Comparison of ENCODE assay signal across 8 cellular contexts in the genomic region with DNA sequence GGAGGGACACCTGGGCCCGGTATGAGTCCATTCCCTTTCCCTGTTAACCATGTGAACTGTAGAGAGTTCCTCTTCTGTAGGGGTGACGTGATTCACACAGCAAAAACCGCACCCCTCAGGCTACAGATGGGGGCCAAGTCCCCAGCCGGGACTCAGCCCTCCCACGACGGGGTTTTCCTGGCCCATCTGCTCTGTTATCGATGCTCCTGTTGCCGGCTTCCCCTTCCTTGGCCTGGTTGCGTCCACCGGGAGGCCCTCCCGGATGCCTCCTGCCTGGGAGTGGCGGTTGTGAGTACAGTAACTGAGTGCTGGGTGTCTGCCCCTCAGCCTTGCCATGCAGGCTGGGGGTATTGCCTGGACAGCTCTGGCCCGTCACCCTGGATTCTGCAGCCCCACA. TPM values are rescaled to one million over a fixed set of nuclear protein-coding genes. Genes with fewer than 3 reads are reported as not detected.
DNase-seq lines count a peak whose midpoint lies in the region; ATAC-seq and TF ChIP-seq lines count a peak whose summit lies in the region.

No MANE protein-coding gene starts in this region.

- no peaks in the 10 kb centered on the region for H3K9me2 ChIP-seq in SU-DHL-6 (replicated peaks; ENCODE audit: insufficient read depth, low read length)

- peaks cover 22% of the 10 kb centered on the region for H3K4me1 ChIP-seq in stomach smooth muscle (ENCODE audit: control insufficient read depth, insufficient read depth, low read length)

- H3K79me2 ChIP-seq in SU-DHL-6 (ENCODE audit: insufficient read depth, low read length), result no peaks in the 10 kb centered on the region

- H3K27ac ChIP-seq in SU-DHL-6 (ENCODE audit: low read depth, low read length) (no peak overlapping the region), coronary artery (peak overlapping the region in 1 of 2 donors; percentile 94), stomach smooth muscle (ENCODE audit: low read length) (no peak overlapping the region)

- H3K4me3 ChIP-seq in SU-DHL-6 (ENCODE audit: insufficient read depth, low read length, poor library complexity, severe bottlenecking), result peak overlapping the region; percentile 56
- H3K4me3 ChIP-seq in coronary artery, result peak overlapping the region; percentile 90
- H3K4me3 ChIP-seq in stomach smooth muscle (ENCODE audit: low read length in 2 of 2), result peak overlapping the region; percentile 33 to 69

- H3K36me3 ChIP-seq in SU-DHL-6 (ENCODE audit: low read length) (no peaks in the 10 kb centered on the region), stomach smooth muscle (ENCODE audit: control insufficient read depth in 2 of 2, insufficient read depth in 2 of 2, low read length in 2 of 2) (no peaks in the 10 kb centered on the region)

- ATAC-seq in HG03060 (IDR thresholded peaks at IDR 0.05; ENCODE audit: low read depth, unreplicated experiment) (peak; percentile 41), naive B cell (ENCODE audit: low read depth in 2 of 2) (peak; percentile 72 to 76)

- peaks cover 16 to 25% (median 23%) of the 10 kb centered on the region in 3 donors for H3K27me3 Mint-ChIP-seq in naive B cell

- peak overlapping the region; percentile 77 to 96 (median 92) for H3K4me3 Mint-ChIP-seq in naive B cell

- no peaks in the 10 kb centered on the region for H3F3A ChIP-seq in SU-DHL-6 (ENCODE audit: insufficient read depth)

- H2AFZ ChIP-seq in SU-DHL-6 (ENCODE audit: low read depth, low read length, severe bottlenecking), result peak overlapping the region; percentile 62

- peak overlapping the region; percentile 62 for H3K9ac ChIP-seq in SU-DHL-6 (ENCODE audit: low read length)
- peak overlapping the region; percentile 36 to 60 for H3K9ac ChIP-seq in stomach smooth muscle (ENCODE audit: low read length in 2 of 2)

- no peaks in the 10 kb centered on the region for H3K9me3 Mint-ChIP-seq in naive B cell

- DNase-seq in activated CD4-positive, alpha-beta T cell treated with anti-CD3 and anti-CD28 coated beads for 24 hours (ENCODE audit: low read depth in 2 of 2), result peak; percentile 37 to 39
- no peak for DNase-seq in activated CD4-positive, alpha-beta T cell treated with anti-CD3 and anti-CD28 coated beads for 1 hour
- no peak for DNase-seq in coronary artery (ENCODE audit: low spot score)
- DNase-seq in naive B cell, result peak; percentile 85
- DNase-seq in GF-D8 (lab: John Stamatoyannopoulos, UW), result no peak

- H3K36me3 Mint-ChIP-seq in naive B cell, result no peaks in the 10 kb centered on the region

- H3K27ac Mint-ChIP-seq in naive B cell, result peak overlapping the region; percentile 96 to 99 (median 99)

- H3K4me1 Mint-ChIP-seq in naive B cell, result peaks cover 13 to 25% (median 13%) of the 10 kb centered on the region in 3 donors

- H4K20me1 ChIP-seq in SU-DHL-6 (ENCODE audit: low read depth, low read length), result no peaks in the 10 kb centered on the region

- H3K27me3 ChIP-seq in SU-DHL-6 (ENCODE audit: low read length) (no peaks in the 10 kb centered on the region), stomach smooth muscle (ENCODE audit: control insufficient read depth in 1 of 2, insufficient read depth in 2 of 2, low read length in 2 of 2) (peaks cover 0 to 9% of the 10 kb centered on the region in 2 donors)

- H3K9me3 ChIP-seq in SU-DHL-6 (ENCODE audit: insufficient read depth, low read length) (no peaks in the 10 kb centered on the region), stomach smooth muscle (ENCODE audit: control insufficient read depth in 2 of 2, low read length in 2 of 2) (no peaks in the 10 kb centered on the region)

- peak overlapping the region; percentile 74 for H3K4me2 ChIP-seq in SU-DHL-6 (ENCODE audit: low read depth, low read length, poor library complexity, severe bottlenecking)

- TF ChIP-seq CTCF in SU-DHL-6 (IDR thresholded peaks at IDR 0.05; ENCODE audit: insufficient read depth, low read length, poor library complexity, severe bottlenecking), result no peak
- no peak for TF ChIP-seq CTCF in coronary artery (IDR thresholded peaks at IDR 0.05)

RNA-seq across cellular contexts. Expression of a gene that starts 0.8 kb away (rescaled TPM):
- polyA plus RNA-seq in naive B cell (ENCODE audit: low read depth in 6 of 6), result under 1 TPM in 5 of 6 donors, not detected in 1; 0.08 to 0.76 (median 0.28) TPM

Comparison
In these comparisons a context has a peak if more than half of its experiments do, and no peak if none do; other contexts are left out.
1. DNase-seq: peak in activated CD4-positive, alpha-beta T cell treated with anti-CD3 and anti-CD28 coated beads for 24 hours (2 of 2) and naive B cell (single experiment); none in activated CD4-positive, alpha-beta T cell treated with anti-CD3 and anti-CD28 coated beads for 1 hour (single experiment), coronary artery (single experiment) and GF-D8 (single experiment).
2. Peak in every context shown above with its lines, with median percentiles within 50 percentile points of each other: H3K4me3 ChIP-seq.